In genomic region chr9:114803886-114804285, GRCh38 we compare ENCODE assay signal across 17 cellular contexts. TPM values are rescaled to one million over a fixed set of nuclear protein-coding genes. Genes with fewer than 3 reads are reported as not detected.
DNase-seq lines count a peak whose midpoint lies in the region; ATAC-seq and TF ChIP-seq lines count a peak whose summit lies in the region.
"Had no signal": no experiment of that assay in that cellular context is flagged by ENCODE, and none has a peak within 500 bp of the region (broad histone marks: within the 10 kb centered on the region; RNA-seq: fewer than 3 reads in every experiment).

No MANE protein-coding gene starts in this region.

- peak overlapping the region; percentile 5 for H3K27ac Mint-ChIP-seq in T-helper 17 cell

- H3K4me3 ChIP-seq in fibroblast of villous mesenchyme (ENCODE audit: low read depth, low read length), result peak overlapping the region; percentile 31
- no peak overlapping the region for H3K4me3 ChIP-seq in skeletal muscle satellite cell (ENCODE audit: low read length)
- peak overlapping the region in 2 of 4 donors; percentile 4 to 24 for H3K4me3 ChIP-seq in Peyer's patch
- H3K4me3 ChIP-seq: adrenal gland, coronary artery, lung, spleen had no signal

- H3K4me2 ChIP-seq in skeletal muscle satellite cell (ENCODE audit: low read length), result peak overlapping the region; percentile 21

- H3K4me1 ChIP-seq in skeletal muscle satellite cell (ENCODE audit: control insufficient read depth, insufficient read depth, low read length) (peaks cover 29% of the 10 kb centered on the region), Peyer's patch (peaks cover 5 to 38% (median 14%) of the 10 kb centered on the region in 4 donors)

- no peaks in the 10 kb centered on the region for H3K9me3 ChIP-seq in T-helper 17 cell (ENCODE audit: control insufficient read depth, low read length, poor library complexity, severe bottlenecking)
- H3K9me3 ChIP-seq in skeletal muscle satellite cell (replicated peaks; ENCODE audit: low read length), result no peaks in the 10 kb centered on the region
- H3K9me3 ChIP-seq in Peyer's patch, result no peaks in the 10 kb centered on the region
- H3K9me3 ChIP-seq: adrenal gland; BLaER1 treated with 17β-estradiol and CSF1 and Interleukin-3, amounts not matched to agents 10 nM and 100 nM; spleen had no signal

- peaks cover 33% of the 10 kb centered on the region for H3K4me1 Mint-ChIP-seq in T-helper 17 cell

- H3K36me3 Mint-ChIP-seq in T-helper 17 cell (ENCODE audit: low read depth), result peaks cover 2% of the 10 kb centered on the region

- H3K27ac ChIP-seq in Peyer's patch, result peak overlapping the region in 2 of 4 donors; percentile 28 to 48
- H3K27ac ChIP-seq: coronary artery had no signal

- ATAC-seq in T-helper 17 cell, result no peak
- no peak for ATAC-seq in GM21381 (IDR thresholded peaks at IDR 0.05; ENCODE audit: unreplicated experiment)
- ATAC-seq: Right ventricle myocardium inferior had no signal

- H3K27me3 ChIP-seq in skeletal muscle satellite cell (ENCODE audit: control insufficient read depth, insufficient read depth, low read length) (peaks cover 25% of the 10 kb centered on the region), Peyer's patch (no peaks in the 10 kb centered on the region)
- H3K27me3 ChIP-seq: adrenal gland; BLaER1 treated with 17β-estradiol and CSF1 and Interleukin-3, amounts not matched to agents 10 nM and 100 nM; spleen had no signal

- H3K9ac ChIP-seq in skeletal muscle satellite cell (ENCODE audit: low read depth, low read length), result no peak overlapping the region

- no peak overlapping the region for H3K4me3 Mint-ChIP-seq in T-helper 17 cell

- no peaks in the 10 kb centered on the region for H3K36me3 ChIP-seq in skeletal muscle satellite cell (ENCODE audit: insufficient read depth, low read length)
- H3K36me3 ChIP-seq in Peyer's patch, result no peaks in the 10 kb centered on the region
- H3K36me3 ChIP-seq: adrenal gland, spleen had no signal

- peak; percentile 45 for DNase-seq in EL
- DNase-seq in T-helper 17 cell, result no peak
- DNase-seq in fibroblast of villous mesenchyme (ENCODE audit: low read depth), result peak; percentile 91
- DNase-seq in Peyer's patch, result no peak
- DNase-seq in COR-L47 (lab: John Stamatoyannopoulos, UW), result no peak
- DNase-seq: activated T-cell treated with anti-CD3 and anti-CD28 coated beads, Interleukin-2, amount 50 U/mL, for 48 hours; NCI-H82; spleen; substantia nigra; T-helper 9 cell had no signal

- TF ChIP-seq CTCF in fibroblast of villous mesenchyme (IDR thresholded peaks at IDR 0.05; ENCODE audit: insufficient read depth, low read depth, low read length) (no peak), Peyer's patch (IDR thresholded peaks at IDR 0.05) (no peak)

- H3K27me3 Mint-ChIP-seq in T-helper 17 cell, result no peaks in the 10 kb centered on the region

- TF ChIP-seq POLR2A in Peyer's patch (IDR thresholded peaks at IDR 0.05), result no peak

RNA-seq across cellular contexts. Expression of gene TNFSF15, which starts 2.0 kb away (rescaled TPM):
- under 1 TPM in 1 of 2 donors, not detected in 1; 0.05 TPM for total RNA-seq in T-helper 17 cell
- total RNA-seq in fibroblast of villous mesenchyme, result 4.5 and 5.6 TPM in 2 replicates
- 0.22 and 0.25 TPM in 2 replicates for total RNA-seq in skeletal muscle satellite cell (2012; rRNA removed)
- total RNA-seq in Peyer's patch, result 1 to 10 TPM in 3 of 4 donors, under 1 TPM in 1; 0.83 to 2.3 (median 1.6) TPM

Comparison
In these comparisons a context has a peak if more than half of its experiments do, and no peak if none do; other contexts are left out.
1. DNase-seq: peak in EL (single experiment) and fibroblast of villous mesenchyme (single experiment); none in T-helper 17 cell (0 of 3), Peyer's patch (0 of 3) and COR-L47 (single experiment).